ENCODE assay signal across 1 cellular context in the genomic region with DNA sequence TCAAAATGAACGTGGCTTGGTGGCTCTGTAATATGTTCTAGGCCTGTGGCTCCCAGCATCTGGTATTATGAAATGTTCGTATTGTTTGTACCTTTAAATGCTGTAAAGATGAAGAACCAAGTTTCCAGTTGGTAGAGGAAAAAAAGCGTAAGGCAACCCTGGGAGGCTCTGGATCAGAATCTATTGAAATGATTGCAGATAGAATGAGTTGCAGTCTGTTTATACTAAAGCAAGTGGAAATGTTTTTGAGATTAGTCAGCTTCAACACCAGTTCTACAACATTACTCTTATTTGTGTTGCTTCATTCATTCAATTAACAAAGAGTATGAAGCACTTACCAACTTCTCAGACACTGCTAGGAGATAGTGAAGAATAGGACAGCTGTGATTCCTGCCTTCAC.
TF ChIP-seq lines count a peak whose summit lies in the region.

No MANE protein-coding gene starts in this region.

TF ChIP-seq in SK-N-SH treated with all-trans-retinoic acid at 6 μM for 48 hours, 23 proteins besides CTCF, POLR2A, EP300 and RAD21 (continued from another document):
- TF ChIP-seq ZC3H10 (CRISPR knock-in tag; IDR thresholded peaks at IDR 0.05) (no peak), ZNF565 (CRISPR knock-in tag; conservative IDR thresholded peaks at IDR 0.05; ENCODE audit: low read depth) (no peak), TOX (CRISPR knock-in tag; IDR thresholded peaks at IDR 0.05; ENCODE audit: borderline replicate concordance) (no peak), TCF4 (CRISPR knock-in tag; IDR thresholded peaks at IDR 0.05; ENCODE audit: borderline replicate concordance) (no peak), RARB (CRISPR knock-in tag; IDR thresholded peaks at IDR 0.05) (no peak), SNAI2 (CRISPR knock-in tag; IDR thresholded peaks at IDR 0.05) (no peak), PPARA (CRISPR knock-in tag; IDR thresholded peaks at IDR 0.05; ENCODE audit: borderline replicate concordance) (no peak), ESRRG (CRISPR knock-in tag; IDR thresholded peaks at IDR 0.05) (no peak), BACH2 (CRISPR knock-in tag; IDR thresholded peaks at IDR 0.05; ENCODE audit: borderline replicate concordance) (no peak), ZFP30 (CRISPR knock-in tag; IDR thresholded peaks at IDR 0.05) (no peak), CSDC2 (CRISPR knock-in tag; IDR thresholded peaks at IDR 0.05) (no peak), GLIS3 (CRISPR knock-in tag; IDR thresholded peaks at IDR 0.05) (no peak)
- TF ChIP-seq, protein P1, sequence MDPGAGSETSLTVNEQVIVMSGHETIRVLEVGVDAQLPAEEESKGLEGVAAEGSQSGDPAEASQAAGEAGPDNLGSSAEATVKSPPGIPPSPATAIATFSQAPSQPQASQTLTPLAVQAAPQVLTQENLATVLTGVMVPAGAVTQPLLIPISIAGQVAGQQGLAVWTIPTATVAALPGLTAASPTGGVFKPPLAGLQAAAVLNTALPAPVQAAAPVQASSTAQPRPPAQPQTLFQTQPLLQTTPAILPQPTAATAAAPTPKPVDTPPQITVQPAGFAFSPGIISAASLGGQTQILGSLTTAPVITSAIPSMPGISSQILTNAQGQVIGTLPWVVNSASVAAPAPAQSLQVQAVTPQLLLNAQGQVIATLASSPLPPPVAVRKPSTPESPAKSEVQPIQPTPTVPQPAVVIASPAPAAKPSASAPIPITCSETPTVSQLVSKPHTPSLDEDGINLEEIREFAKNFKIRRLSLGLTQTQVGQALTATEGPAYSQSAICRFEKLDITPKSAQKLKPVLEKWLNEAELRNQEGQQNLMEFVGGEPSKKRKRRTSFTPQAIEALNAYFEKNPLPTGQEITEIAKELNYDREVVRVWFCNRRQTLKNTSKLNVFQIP (CRISPR knock-in tag; IDR thresholded peaks at IDR 0.05; ENCODE audit: borderline replicate concordance, low read depth) = no peak
